ENCODE assay signal across 14 cellular contexts in the genomic region with DNA sequence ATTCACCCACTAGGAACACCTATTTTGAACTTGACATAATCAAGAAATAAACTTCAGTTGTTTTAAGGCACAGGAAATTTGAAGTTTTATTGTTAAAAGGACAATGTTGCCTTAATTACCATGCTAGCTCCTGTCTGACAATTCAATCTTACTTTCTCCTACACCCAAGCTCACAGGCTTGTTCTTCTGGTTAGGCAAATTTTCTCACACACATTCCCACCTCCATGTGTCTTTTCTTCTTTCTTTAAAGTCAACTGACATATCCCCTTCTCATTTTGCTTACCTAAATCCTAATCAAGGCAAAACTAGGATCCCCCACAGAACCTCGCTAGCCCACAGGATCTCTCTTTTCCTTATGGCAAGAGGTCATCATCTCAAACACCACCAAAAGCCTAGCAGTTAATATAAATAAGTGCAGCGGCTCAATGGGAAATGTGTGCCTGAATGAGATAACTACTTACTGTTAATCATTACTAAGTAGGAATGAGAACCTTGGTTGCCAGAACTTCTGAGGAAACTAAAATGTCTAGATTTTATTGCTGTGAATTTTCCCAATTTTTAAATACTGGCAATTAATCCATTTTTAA.
DNase-seq lines count a peak whose midpoint lies in the region; ATAC-seq, FAIRE-seq and TF ChIP-seq lines count a peak whose summit lies in the region.
"Had no signal": no experiment of that assay in that cellular context is flagged by ENCODE, and none has a peak within 500 bp of the region (broad histone marks: within the 10 kb centered on the region; RNA-seq: fewer than 3 reads in every experiment).

No MANE protein-coding gene starts in this region.

- TF ChIP-seq CTCF in A549 (IDR thresholded peaks at IDR 0.05) (no peak), MM.1S (IDR thresholded peaks at IDR 0.05; ENCODE audit: low read length) (no peak)

- no peak for TF ChIP-seq POLR2A in A549 (IDR thresholded peaks at IDR 0.05; ENCODE audit: low read length)

- H3F3A ChIP-seq in MM.1S (ENCODE audit: insufficient read depth, low read length) = no peaks in the 10 kb centered on the region

- H3K9ac ChIP-seq in MM.1S (ENCODE audit: low read length) = no peak overlapping the region

- H3K79me2 ChIP-seq in MM.1S (ENCODE audit: low read length) = no peaks in the 10 kb centered on the region

- TF ChIP-seq RAD21 in A549 (conservative IDR thresholded peaks at IDR 0.05 in 1 of 2, IDR thresholded peaks at IDR 0.05 in 1 of 2) = no peak

- H3K9me3 ChIP-seq in A549 (no peaks in the 10 kb centered on the region), MM.1S (replicated peaks; ENCODE audit: insufficient read depth, low read length) (no peaks in the 10 kb centered on the region)

- H3K4me2 ChIP-seq in A549 = peak overlapping the region; percentile 81
- H3K4me2 ChIP-seq in MM.1S (ENCODE audit: low read depth, low read length) = no peak overlapping the region

- TF ChIP-seq EP300 in A549 (IDR thresholded peaks at IDR 0.05) = no peak

- H3K4me1 ChIP-seq in A549 = peaks cover 61% of the 10 kb centered on the region
- no peaks in the 10 kb centered on the region for H3K4me1 ChIP-seq in MM.1S (ENCODE audit: low read length)

- H3K4me3 ChIP-seq in A549 (0 out of 3 replicates have a peak overlapping the region, but pooled peaks have one; percentile 3), MM.1S (ENCODE audit: low read length) (no peak overlapping the region)

- WGBS in A549 (ENCODE audit: missing lambda C conversion rate) = 18% methylated on average over 2 of the region's 2 CpGs

- H3K27me3 ChIP-seq in MM.1S (replicated peaks; ENCODE audit: insufficient read depth, low read length) = no peaks in the 10 kb centered on the region

- H3K27ac ChIP-seq in A549 = peak overlapping the region; percentile 77 to 78
- H3K27ac ChIP-seq in MM.1S (ENCODE audit: low read length) = no peak overlapping the region

- H2AFZ ChIP-seq in MM.1S (ENCODE audit: low read length) = no peak overlapping the region

- POLR2A ChIA-PET in A549 (lab: Yijun Ruan, JAX) = no interaction called here

- FAIRE-seq in A549 (lab: Jason Lieb, UNC) = no peak

- CTCF ChIA-PET in A549 (lab: Yijun Ruan, JAX) = interaction anchor here (0.7 to 1.3 kb wide), 2 partner anchors 36 to 172 kb away, joined by 3 read pairs; no protein-coding TSS in a partner anchor

- DNase-seq in A549 (ENCODE audit: low read depth in 1 of 2, low spot score in 1 of 2) (peak; percentile 16 to 27), glomerular visceral epithelial cell (ENCODE audit: extremely low spot score) (peak; percentile 68), NCI-H446 (lab: John Stamatoyannopoulos, UW) (no peak), MM.1S (no peak), NCI-H345 (lab: John Stamatoyannopoulos, UW) (no peak)
- DNase-seq: activated gamma-delta T cell; caudate nucleus; hypothalamus; NCI-H2029; NK-92 treated with Interleukin-12 subunit alpha and Interleukin-12 subunit beta, amount 100 ng/mL, for 24 hours; stimulated activated CD4-positive, alpha-beta T cell treated with anti-CD3 and anti-CD28 coated beads, Interleukin-2, amount 100 ng/mL, for 48 hours had no signal

- no peaks in the 10 kb centered on the region for H3K9me2 ChIP-seq in MM.1S (replicated peaks; ENCODE audit: insufficient read depth, low read length)

- no peaks in the 10 kb centered on the region for H4K20me1 ChIP-seq in MM.1S (ENCODE audit: insufficient read depth, low read length)

- peak in 1 of 2 experiments; percentile 43; a peak in 3 of 6 replicates for ATAC-seq in A549
- peak; percentile 12 for ATAC-seq in GM18907 (IDR thresholded peaks at IDR 0.05; ENCODE audit: unreplicated experiment)
- peak; percentile 0 for ATAC-seq in HG03469 (IDR thresholded peaks at IDR 0.05; ENCODE audit: unreplicated experiment)
- ATAC-seq in HG03378 (IDR thresholded peaks at IDR 0.05; ENCODE audit: unreplicated experiment) = no peak

- no peaks in the 10 kb centered on the region for H3K36me3 ChIP-seq in MM.1S (replicated peaks; ENCODE audit: insufficient read depth, low read length)

TF ChIP-seq in A549, 52 proteins besides CTCF, POLR2A, EP300 and RAD21:
- TF ChIP-seq, protein P1, sequence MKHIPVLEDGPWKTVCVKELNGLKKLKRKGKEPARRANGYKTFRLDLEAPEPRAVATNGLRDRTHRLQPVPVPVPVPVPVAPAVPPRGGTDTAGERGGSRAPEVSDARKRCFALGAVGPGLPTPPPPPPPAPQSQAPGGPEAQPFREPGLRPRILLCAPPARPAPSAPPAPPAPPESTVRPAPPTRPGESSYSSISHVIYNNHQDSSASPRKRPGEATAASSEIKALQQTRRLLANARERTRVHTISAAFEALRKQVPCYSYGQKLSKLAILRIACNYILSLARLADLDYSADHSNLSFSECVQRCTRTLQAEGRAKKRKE (CRISPR knock-in tag; IDR thresholded peaks at IDR 0.05; ENCODE audit: low read depth) = no peak
- TF ChIP-seq RARB (CRISPR knock-in tag; IDR thresholded peaks at IDR 0.05) = no peak
- TF ChIP-seq, protein P2, sequence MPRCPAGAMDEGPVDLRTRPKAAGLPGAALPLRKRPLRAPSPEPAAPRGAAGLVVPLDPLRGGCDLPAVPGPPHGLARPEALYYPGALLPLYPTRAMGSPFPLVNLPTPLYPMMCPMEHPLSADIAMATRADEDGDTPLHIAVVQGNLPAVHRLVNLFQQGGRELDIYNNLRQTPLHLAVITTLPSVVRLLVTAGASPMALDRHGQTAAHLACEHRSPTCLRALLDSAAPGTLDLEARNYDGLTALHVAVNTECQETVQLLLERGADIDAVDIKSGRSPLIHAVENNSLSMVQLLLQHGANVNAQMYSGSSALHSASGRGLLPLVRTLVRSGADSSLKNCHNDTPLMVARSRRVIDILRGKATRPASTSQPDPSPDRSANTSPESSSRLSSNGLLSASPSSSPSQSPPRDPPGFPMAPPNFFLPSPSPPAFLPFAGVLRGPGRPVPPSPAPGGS (IDR thresholded peaks at IDR 0.05) = 0 out of 3 replicates have a peak, but pooled peaks have one; percentile 15

Comparison
In these comparisons a context has a peak if more than half of its experiments do, and no peak if none do; other contexts are left out.
1. DNase-seq: peak in A549 (2 of 2) and glomerular visceral epithelial cell (single experiment); none in NCI-H446 (0 of 2), MM.1S (single experiment) and NCI-H345 (single experiment).